ENCODE assay signal across 17 cellular contexts in genomic region chr12:88501976-88502938, GRCh38.
DNase-seq lines count a peak whose midpoint lies in the region; ATAC-seq, FAIRE-seq and TF ChIP-seq lines count a peak whose summit lies in the region.
"Had no signal": no experiment of that assay in that cellular context is flagged by ENCODE, and none has a peak within 500 bp of the region (broad histone marks: within the 10 kb centered on the region; RNA-seq: fewer than 3 reads in every experiment).

No MANE protein-coding gene starts in this region.

- CTCF ChIA-PET in HepG2 (lab: Yijun Ruan, JAX; ENCODE audit: low intra/inter-chr PET ratio, low total read pairs): no interaction called here

- POLR2A ChIA-PET in HepG2 (lab: Yijun Ruan, JAX): no interaction called here

- BruUV-seq in HepG2 (replicated peaks; lab: Mats Ljungman, UMichigan): no TSS peak

- H3K79me2 ChIP-seq in HepG2 (ENCODE audit: insufficient read depth, low read length): no peaks in the 10 kb centered on the region

- TF ChIP-seq POLR2A in HepG2 (IDR thresholded peaks at IDR 0.05; ENCODE audit: insufficient read depth in 1 of 2, low read depth in 2 of 2, low read length in 2 of 2): no peak

- TF ChIP-seq RAD21 in liver (IDR thresholded peaks at IDR 0.05) (no peak), HepG2 (CRISPR knock-in tag; IDR thresholded peaks at IDR 0.05) (no peak)

- no peaks in the 10 kb centered on the region for H3K27me3 ChIP-seq in liver (ENCODE audit: control insufficient read depth in 4 of 4, insufficient read depth in 4 of 4, low read length in 3 of 4)
- no peaks in the 10 kb centered on the region for H3K27me3 ChIP-seq in HepG2 (ENCODE audit: control insufficient read depth in 1 of 2, insufficient read depth in 2 of 2, low read length in 2 of 2)
- H3K27me3 ChIP-seq in adipocyte (replicated peaks; ENCODE audit: control insufficient read depth, insufficient read depth, low read length): no peaks in the 10 kb centered on the region
- H3K27me3 ChIP-seq: cardiac muscle cell had no signal

- in situ Hi-C loops in HepG2 (cut with HindIII; ENCODE audit: extremely low pct_ligation_motif_present, low pct_unique_long_range_greater_than_20kb): no loop called here

- H3K4me2 ChIP-seq in HepG2 (ENCODE audit: low read depth, low read length): no peak overlapping the region

- no peak for TF ChIP-seq CTCF in liver (IDR thresholded peaks at IDR 0.05; ENCODE audit: low read depth, low read length, missing input control)
- no peak for TF ChIP-seq CTCF in HepG2 (CRISPR knock-in tag; IDR thresholded peaks at IDR 0.05)

- TF ChIP-seq EP300 in HepG2 (IDR thresholded peaks at IDR 0.05; ENCODE audit: low read depth in 2 of 2, low read length in 2 of 2) (no peak), HepG2 (CRISPR knock-in tag; IDR thresholded peaks at IDR 0.05; ENCODE audit: borderline replicate concordance) (no peak)

- WGBS in liver: 57% methylated on average over 5 of the region's 5 CpGs
- 92% methylated on average over 5 of the region's 5 CpGs for WGBS in HepG2 (ENCODE audit: low lambda C conversion rate)

- ATAC-seq in HepG2: no peak
- ATAC-seq in HG03571 (IDR thresholded peaks at IDR 0.05; ENCODE audit: unreplicated experiment): no peak
- ATAC-seq in HG02852 (IDR thresholded peaks at IDR 0.05; ENCODE audit: unreplicated experiment): no peak

- H3K36me3 ChIP-seq in liver (ENCODE audit: control insufficient read depth in 4 of 4, insufficient read depth in 3 of 4, low read depth in 1 of 4, low read length in 3 of 4) (no peaks in the 10 kb centered on the region), HepG2 (replicated peaks in 1 of 2; ENCODE audit: control insufficient read depth in 1 of 2, insufficient read depth in 2 of 2, low read length in 2 of 2) (0 out of 5 replicates have a peak, but pooled peaks cover 0 to 3% of the 10 kb centered on the region in 2 experiments), adipocyte (ENCODE audit: control insufficient read depth, insufficient read depth, low read length, severe bottlenecking) (peaks cover 15% of the 10 kb centered on the region)
- H3K36me3 ChIP-seq: cardiac muscle cell had no signal

- H3K27ac ChIP-seq in liver (ENCODE audit: low read depth in 1 of 2, low read length in 2 of 2) (no peak overlapping the region), HepG2 (ENCODE audit: extremely low read length, insufficient read depth, low read length) (no peak overlapping the region)
- H3K27ac ChIP-seq: cardiac muscle cell had no signal

- H3K9me3 ChIP-seq in liver (ENCODE audit: control insufficient read depth in 4 of 4, low read length in 3 of 4) (no peaks in the 10 kb centered on the region), HepG2 (ENCODE audit: low read length) (no peaks in the 10 kb centered on the region), adipocyte (ENCODE audit: control insufficient read depth, low read length) (no peaks in the 10 kb centered on the region)

- no peak overlapping the region for H3K4me3 ChIP-seq in liver (ENCODE audit: low read depth in 1 of 3, low read length in 3 of 3)
- H3K4me3 ChIP-seq in HepG2 (replicated peaks in 1 of 3; ENCODE audit: insufficient read depth in 1 of 3, low read depth in 2 of 3, low read length in 3 of 3): no peak overlapping the region
- peak overlapping the region; percentile 51 for H3K4me3 ChIP-seq in adipocyte (ENCODE audit: low read length)
- H3K4me3 ChIP-seq: cardiac muscle cell had no signal

- no peak for DNase-seq in HepG2 (ENCODE audit: low spot score)
- peak; percentile 10 for DNase-seq in adipocyte (ENCODE audit: low read depth)
- DNase-seq in fibroblast of the conjunctiva (ENCODE audit: low read depth): peak; percentile 37
- no peak for DNase-seq in activated T-cell treated with anti-CD3 and anti-CD28 coated beads for 4 hours
- no peak for DNase-seq in SHP77 (lab: John Stamatoyannopoulos, UW)
- DNase-seq: ACHN; activated CD4-positive, alpha-beta T cell treated with anti-CD3 and anti-CD28 coated beads, Interleukin-2, amount 10 ng/mL, durations not matched to agents 24 days and 14 days; activated naive CD4-positive, alpha-beta T cell treated with anti-CD3 and anti-CD28 coated beads, Interleukin-2, amount 50 U/mL, for 16 hours; effector memory CD4-positive, alpha-beta T cell; GF-D8; NCI-H1694 treated with DMSO at 0.1 percent for 48 hours; stimulated activated naive CD4-positive, alpha-beta T cell had no signal

- H2AFZ ChIP-seq in HepG2 (ENCODE audit: low read length): no peak overlapping the region

- intact Hi-C loops in HepG2 (cut with micrococcal nuclease; ENCODE audit: unreplicated experiment): no loop called here

- no peak for FAIRE-seq in HepG2 (lab: Jason Lieb, UNC)
- FAIRE-seq: islet of Langerhans had no signal

- H3K9ac ChIP-seq in liver (ENCODE audit: low read depth in 1 of 2, low read length in 2 of 2): no peak overlapping the region
- H3K9ac ChIP-seq in HepG2 (ENCODE audit: insufficient read depth, low read depth, low read length): no peak overlapping the region
- peak overlapping the region; percentile 6 for H3K9ac ChIP-seq in adipocyte (ENCODE audit: low read length)

- no peaks in the 10 kb centered on the region for H4K20me1 ChIP-seq in HepG2 (ENCODE audit: insufficient read depth, low read length)

- H3K4me1 ChIP-seq in liver (ENCODE audit: control insufficient read depth in 4 of 4, insufficient read depth in 4 of 4, low read length in 3 of 4): no peaks in the 10 kb centered on the region
- no peaks in the 10 kb centered on the region for H3K4me1 ChIP-seq in HepG2 (ENCODE audit: insufficient read depth, low read length)
- peaks cover 28% of the 10 kb centered on the region for H3K4me1 ChIP-seq in adipocyte (ENCODE audit: control insufficient read depth, insufficient read depth, low read length)

TF ChIP-seq in liver, 16 proteins besides CTCF, POLR2A, EP300 and RAD21:
- no peak for TF ChIP-seq HNF4A (conservative IDR thresholded peaks at IDR 0.05)
- peak; percentile 30 for TF ChIP-seq YY1 (IDR thresholded peaks at IDR 0.05)

TF ChIP-seq in HepG2, 621 proteins besides CTCF, POLR2A, EP300 and RAD21 (continues in another document):
- TF ChIP-seq MAFG (CRISPR knock-in tag; IDR thresholded peaks at IDR 0.05) (no peak), GLI4 (CRISPR knock-in tag; IDR thresholded peaks at IDR 0.05; ENCODE audit: borderline replicate concordance) (no peak), TRAFD1 (CRISPR knock-in tag; IDR thresholded peaks at IDR 0.05; ENCODE audit: borderline replicate concordance) (no peak), LCORL (IDR thresholded peaks at IDR 0.05) (no peak), LCORL (CRISPR knock-in tag; IDR thresholded peaks at IDR 0.05) (no peak), NFE2L2 (IDR thresholded peaks at IDR 0.05; ENCODE audit: low read length) (no peak), NRL (CRISPR knock-in tag; IDR thresholded peaks at IDR 0.05; ENCODE audit: borderline replicate concordance) (no peak), PRDM15 (CRISPR knock-in tag; IDR thresholded peaks at IDR 0.05) (no peak), PHB2 (IDR thresholded peaks at IDR 0.05; ENCODE audit: partially characterized antibody) (no peak), NFYC (CRISPR knock-in tag; IDR thresholded peaks at IDR 0.05) (no peak), ZNF24 (IDR thresholded peaks at IDR 0.05) (no peak), ZSCAN22 (CRISPR knock-in tag; IDR thresholded peaks at IDR 0.05) (no peak), CREBL2 (CRISPR knock-in tag; IDR thresholded peaks at IDR 0.05; ENCODE audit: borderline replicate concordance) (no peak), ZNF136 (CRISPR knock-in tag; IDR thresholded peaks at IDR 0.05; ENCODE audit: low read depth) (no peak), SETDB1 (CRISPR knock-in tag; IDR thresholded peaks at IDR 0.05; ENCODE audit: borderline replicate concordance) (no peak), EED (CRISPR knock-in tag; IDR thresholded peaks at IDR 0.05) (no peak), YEATS2 (CRISPR knock-in tag; IDR thresholded peaks at IDR 0.05; ENCODE audit: borderline replicate concordance) (no peak)

Comparison
In these comparisons a context has a peak if more than half of its experiments do, and no peak if none do; other contexts are left out.
1. DNase-seq: peak in adipocyte (single experiment) and fibroblast of the conjunctiva (single experiment); none in HepG2 (single experiment), activated T-cell treated with anti-CD3 and anti-CD28 coated beads for 4 hours (single experiment) and SHP77 (0 of 2).